ENCODE assay signal across 1 cellular context in the genomic region with DNA sequence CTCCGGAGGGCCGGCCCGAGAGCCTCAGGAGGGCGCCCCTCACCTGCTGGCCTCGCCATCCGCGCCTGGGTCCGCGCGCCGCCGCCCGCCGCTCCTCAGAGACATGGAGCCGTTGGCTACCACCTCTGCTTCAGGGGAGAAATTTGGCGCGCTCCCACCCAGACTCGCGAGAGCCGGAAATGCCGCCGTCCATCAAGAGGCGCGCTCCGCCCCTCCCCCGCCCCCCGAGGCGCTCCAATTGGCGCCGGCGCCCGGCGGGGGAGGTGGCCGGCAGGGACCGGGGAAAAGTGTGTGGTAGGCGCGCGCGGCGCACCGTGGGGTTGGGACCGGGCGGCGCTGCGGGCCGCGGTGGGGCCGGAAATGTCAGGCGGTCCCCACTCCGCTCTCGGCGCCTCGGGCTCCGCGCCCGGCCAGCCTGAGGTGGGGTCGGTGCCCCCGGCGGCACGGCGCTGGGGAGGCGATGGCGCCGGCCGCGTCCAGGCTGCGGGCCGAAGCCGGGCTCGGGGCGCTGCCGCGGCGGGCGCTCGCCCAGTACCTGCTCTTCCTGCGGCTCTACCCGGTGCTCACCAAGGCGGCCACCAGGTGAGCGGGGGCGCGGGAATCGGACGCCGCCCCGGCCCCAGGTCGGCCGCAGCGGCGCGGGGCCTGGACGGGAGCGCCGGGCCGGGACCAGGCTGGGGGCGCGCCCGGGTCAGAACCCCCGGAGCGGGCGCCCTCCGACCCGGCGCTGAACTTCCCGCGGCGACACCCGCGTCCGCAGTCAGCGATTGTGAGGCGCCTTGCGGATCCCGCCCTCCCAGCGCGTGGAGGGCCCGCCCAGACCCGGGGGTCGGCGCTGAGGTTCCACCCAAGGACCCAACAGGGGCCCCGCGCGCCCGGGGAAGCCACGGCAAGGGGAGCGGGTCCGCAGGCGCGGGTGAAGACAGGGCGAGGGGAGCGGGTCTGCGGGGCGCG.
TF ChIP-seq lines count a peak whose summit lies in the region.

A gene with protein sequence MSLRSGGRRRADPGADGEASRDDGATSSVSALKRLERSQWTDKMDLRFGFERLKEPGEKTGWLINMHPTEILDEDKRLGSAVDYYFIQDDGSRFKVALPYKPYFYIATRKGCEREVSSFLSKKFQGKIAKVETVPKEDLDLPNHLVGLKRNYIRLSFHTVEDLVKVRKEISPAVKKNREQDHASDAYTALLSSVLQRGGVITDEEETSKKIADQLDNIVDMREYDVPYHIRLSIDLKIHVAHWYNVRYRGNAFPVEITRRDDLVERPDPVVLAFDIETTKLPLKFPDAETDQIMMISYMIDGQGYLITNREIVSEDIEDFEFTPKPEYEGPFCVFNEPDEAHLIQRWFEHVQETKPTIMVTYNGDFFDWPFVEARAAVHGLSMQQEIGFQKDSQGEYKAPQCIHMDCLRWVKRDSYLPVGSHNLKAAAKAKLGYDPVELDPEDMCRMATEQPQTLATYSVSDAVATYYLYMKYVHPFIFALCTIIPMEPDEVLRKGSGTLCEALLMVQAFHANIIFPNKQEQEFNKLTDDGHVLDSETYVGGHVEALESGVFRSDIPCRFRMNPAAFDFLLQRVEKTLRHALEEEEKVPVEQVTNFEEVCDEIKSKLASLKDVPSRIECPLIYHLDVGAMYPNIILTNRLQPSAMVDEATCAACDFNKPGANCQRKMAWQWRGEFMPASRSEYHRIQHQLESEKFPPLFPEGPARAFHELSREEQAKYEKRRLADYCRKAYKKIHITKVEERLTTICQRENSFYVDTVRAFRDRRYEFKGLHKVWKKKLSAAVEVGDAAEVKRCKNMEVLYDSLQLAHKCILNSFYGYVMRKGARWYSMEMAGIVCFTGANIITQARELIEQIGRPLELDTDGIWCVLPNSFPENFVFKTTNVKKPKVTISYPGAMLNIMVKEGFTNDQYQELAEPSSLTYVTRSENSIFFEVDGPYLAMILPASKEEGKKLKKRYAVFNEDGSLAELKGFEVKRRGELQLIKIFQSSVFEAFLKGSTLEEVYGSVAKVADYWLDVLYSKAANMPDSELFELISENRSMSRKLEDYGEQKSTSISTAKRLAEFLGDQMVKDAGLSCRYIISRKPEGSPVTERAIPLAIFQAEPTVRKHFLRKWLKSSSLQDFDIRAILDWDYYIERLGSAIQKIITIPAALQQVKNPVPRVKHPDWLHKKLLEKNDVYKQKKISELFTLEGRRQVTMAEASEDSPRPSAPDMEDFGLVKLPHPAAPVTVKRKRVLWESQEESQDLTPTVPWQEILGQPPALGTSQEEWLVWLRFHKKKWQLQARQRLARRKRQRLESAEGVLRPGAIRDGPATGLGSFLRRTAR (N-terminal part only) (minus strand): TSS at position 132 of the 954 bp plus-strand sequence. CDS start 27 bp downstream, at position 105.
A gene (plus strand): TSS at position 377 of the 954 bp plus-strand sequence. CDS start 84 bp downstream, at position 461.

TF ChIP-seq in K562, 482 proteins besides CTCF, POLR2A, EP300 and RAD21 (continued from another document and continues in another):
- TF ChIP-seq, protein P1, sequence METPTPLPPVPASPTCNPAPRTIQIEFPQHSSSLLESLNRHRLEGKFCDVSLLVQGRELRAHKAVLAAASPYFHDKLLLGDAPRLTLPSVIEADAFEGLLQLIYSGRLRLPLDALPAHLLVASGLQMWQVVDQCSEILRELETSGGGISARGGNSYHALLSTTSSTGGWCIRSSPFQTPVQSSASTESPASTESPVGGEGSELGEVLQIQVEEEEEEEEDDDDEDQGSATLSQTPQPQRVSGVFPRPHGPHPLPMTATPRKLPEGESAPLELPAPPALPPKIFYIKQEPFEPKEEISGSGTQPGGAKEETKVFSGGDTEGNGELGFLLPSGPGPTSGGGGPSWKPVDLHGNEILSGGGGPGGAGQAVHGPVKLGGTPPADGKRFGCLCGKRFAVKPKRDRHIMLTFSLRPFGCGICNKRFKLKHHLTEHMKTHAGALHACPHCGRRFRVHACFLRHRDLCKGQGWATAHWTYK (CRISPR knock-in tag; IDR thresholded peaks at IDR 0.05) = no peak
- TF ChIP-seq NFATC3 (IDR thresholded peaks at IDR 0.05) (no peak), HNRNPH1 (optimal IDR thresholded peaks at IDR 0.05; ENCODE audit: low read depth, low read length) (no peak), ZNF24 (IDR thresholded peaks at IDR 0.05) (no peak), HDAC2 (IDR thresholded peaks at IDR 0.05) (no peak), SMAD4 (CRISPR knock-in tag; conservative IDR thresholded peaks at IDR 0.05) (peak; percentile 94), BMI1 (IDR thresholded peaks at IDR 0.05; ENCODE audit: low read length) (no peak), RBM17 (IDR thresholded peaks at IDR 0.05; ENCODE audit: borderline replicate concordance, low read depth, low read length) (no peak), IFI16 (CRISPR knock-in tag; IDR thresholded peaks at IDR 0.05) (no peak), STAT5A (IDR thresholded peaks at IDR 0.05; ENCODE audit: borderline replicate concordance, low read length) (no peak), SMARCC2 (IDR thresholded peaks at IDR 0.05; ENCODE audit: low read depth) (no peak), ARNT (IDR thresholded peaks at IDR 0.05) (no peak), RAD51 (IDR thresholded peaks at IDR 0.05; ENCODE audit: borderline replicate concordance, low read depth) (no peak), BCOR (IDR thresholded peaks at IDR 0.05) (no peak), RBM25 (IDR thresholded peaks at IDR 0.05; ENCODE audit: low read depth, low read length, severe bottlenecking) (peak; percentile 99), MCM7 (IDR thresholded peaks at IDR 0.05) (no peak), HNRNPL (IDR thresholded peaks at IDR 0.05; ENCODE audit: low read depth, low read length) (0 out of 2 replicates have a peak, but pooled peaks have one; percentile 21), ZNF561 (CRISPR knock-in tag; conservative IDR thresholded peaks at IDR 0.05) (no peak), ZNF217 (CRISPR knock-in tag; IDR thresholded peaks at IDR 0.05) (no peak), HNRNPLL (IDR thresholded peaks at IDR 0.05; ENCODE audit: low read depth, low read length, poor library complexity, severe bottlenecking) (no peak), FOXA1 (IDR thresholded peaks at IDR 0.05; ENCODE audit: borderline replicate concordance) (no peak), POLR2B (IDR thresholded peaks at IDR 0.05; ENCODE audit: low read depth, partially characterized antibody) (peak; percentile 46), GABPA (tag; conservative IDR thresholded peaks at IDR 0.05; ENCODE audit: low read depth) (peak; percentile 73)
- TF ChIP-seq, protein P2, sequence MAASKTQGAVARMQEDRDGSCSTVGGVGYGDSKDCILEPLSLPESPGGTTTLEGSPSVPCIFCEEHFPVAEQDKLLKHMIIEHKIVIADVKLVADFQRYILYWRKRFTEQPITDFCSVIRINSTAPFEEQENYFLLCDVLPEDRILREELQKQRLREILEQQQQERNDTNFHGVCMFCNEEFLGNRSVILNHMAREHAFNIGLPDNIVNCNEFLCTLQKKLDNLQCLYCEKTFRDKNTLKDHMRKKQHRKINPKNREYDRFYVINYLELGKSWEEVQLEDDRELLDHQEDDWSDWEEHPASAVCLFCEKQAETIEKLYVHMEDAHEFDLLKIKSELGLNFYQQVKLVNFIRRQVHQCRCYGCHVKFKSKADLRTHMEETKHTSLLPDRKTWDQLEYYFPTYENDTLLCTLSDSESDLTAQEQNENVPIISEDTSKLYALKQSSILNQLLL (CRISPR knock-in tag; IDR thresholded peaks at IDR 0.05; ENCODE audit: borderline replicate concordance) = no peak
- TF ChIP-seq, protein P3, sequence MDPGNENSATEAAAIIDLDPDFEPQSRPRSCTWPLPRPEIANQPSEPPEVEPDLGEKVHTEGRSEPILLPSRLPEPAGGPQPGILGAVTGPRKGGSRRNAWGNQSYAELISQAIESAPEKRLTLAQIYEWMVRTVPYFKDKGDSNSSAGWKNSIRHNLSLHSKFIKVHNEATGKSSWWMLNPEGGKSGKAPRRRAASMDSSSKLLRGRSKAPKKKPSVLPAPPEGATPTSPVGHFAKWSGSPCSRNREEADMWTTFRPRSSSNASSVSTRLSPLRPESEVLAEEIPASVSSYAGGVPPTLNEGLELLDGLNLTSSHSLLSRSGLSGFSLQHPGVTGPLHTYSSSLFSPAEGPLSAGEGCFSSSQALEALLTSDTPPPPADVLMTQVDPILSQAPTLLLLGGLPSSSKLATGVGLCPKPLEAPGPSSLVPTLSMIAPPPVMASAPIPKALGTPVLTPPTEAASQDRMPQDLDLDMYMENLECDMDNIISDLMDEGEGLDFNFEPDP (CRISPR knock-in tag; IDR thresholded peaks at IDR 0.05) = no peak
- TF ChIP-seq, protein P4, sequence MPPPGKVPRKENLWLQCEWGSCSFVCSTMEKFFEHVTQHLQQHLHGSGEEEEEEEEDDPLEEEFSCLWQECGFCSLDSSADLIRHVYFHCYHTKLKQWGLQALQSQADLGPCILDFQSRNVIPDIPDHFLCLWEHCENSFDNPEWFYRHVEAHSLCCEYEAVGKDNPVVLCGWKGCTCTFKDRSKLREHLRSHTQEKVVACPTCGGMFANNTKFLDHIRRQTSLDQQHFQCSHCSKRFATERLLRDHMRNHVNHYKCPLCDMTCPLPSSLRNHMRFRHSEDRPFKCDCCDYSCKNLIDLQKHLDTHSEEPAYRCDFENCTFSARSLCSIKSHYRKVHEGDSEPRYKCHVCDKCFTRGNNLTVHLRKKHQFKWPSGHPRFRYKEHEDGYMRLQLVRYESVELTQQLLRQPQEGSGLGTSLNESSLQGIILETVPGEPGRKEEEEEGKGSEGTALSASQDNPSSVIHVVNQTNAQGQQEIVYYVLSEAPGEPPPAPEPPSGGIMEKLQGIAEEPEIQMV (tag; conservative IDR thresholded peaks at IDR 0.05; ENCODE audit: low read depth) = no peak
- TF ChIP-seq, protein P5, sequence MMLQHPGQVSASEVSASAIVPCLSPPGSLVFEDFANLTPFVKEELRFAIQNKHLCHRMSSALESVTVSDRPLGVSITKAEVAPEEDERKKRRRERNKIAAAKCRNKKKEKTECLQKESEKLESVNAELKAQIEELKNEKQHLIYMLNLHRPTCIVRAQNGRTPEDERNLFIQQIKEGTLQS (IDR thresholded peaks at IDR 0.05) = no peak
- TF ChIP-seq, protein P5 (CRISPR knock-in tag; conservative IDR thresholded peaks at IDR 0.05) = no peak
- TF ChIP-seq, protein P6, sequence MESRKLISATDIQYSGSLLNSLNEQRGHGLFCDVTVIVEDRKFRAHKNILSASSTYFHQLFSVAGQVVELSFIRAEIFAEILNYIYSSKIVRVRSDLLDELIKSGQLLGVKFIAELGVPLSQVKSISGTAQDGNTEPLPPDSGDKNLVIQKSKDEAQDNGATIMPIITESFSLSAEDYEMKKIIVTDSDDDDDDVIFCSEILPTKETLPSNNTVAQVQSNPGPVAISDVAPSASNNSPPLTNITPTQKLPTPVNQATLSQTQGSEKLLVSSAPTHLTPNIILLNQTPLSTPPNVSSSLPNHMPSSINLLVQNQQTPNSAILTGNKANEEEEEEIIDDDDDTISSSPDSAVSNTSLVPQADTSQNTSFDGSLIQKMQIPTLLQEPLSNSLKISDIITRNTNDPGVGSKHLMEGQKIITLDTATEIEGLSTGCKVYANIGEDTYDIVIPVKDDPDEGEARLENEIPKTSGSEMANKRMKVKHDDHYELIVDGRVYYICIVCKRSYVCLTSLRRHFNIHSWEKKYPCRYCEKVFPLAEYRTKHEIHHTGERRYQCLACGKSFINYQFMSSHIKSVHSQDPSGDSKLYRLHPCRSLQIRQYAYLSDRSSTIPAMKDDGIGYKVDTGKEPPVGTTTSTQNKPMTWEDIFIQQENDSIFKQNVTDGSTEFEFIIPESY (CRISPR knock-in tag; IDR thresholded peaks at IDR 0.05) = peak; percentile 66; the same call in 1 of the 2 replicates
- TF ChIP-seq, protein P7, sequence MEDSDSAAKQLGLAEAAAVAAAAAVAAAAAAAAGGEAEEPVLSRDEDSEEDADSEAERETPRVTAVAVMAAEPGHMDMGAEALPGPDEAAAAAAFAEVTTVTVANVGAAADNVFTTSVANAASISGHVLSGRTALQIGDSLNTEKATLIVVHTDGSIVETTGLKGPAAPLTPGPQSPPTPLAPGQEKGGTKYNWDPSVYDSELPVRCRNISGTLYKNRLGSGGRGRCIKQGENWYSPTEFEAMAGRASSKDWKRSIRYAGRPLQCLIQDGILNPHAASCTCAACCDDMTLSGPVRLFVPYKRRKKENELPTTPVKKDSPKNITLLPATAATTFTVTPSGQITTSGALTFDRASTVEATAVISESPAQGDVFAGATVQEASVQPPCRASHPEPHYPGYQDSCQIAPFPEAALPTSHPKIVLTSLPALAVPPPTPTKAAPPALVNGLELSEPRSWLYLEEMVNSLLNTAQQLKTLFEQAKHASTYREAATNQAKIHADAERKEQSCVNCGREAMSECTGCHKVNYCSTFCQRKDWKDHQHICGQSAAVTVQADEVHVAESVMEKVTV (CRISPR knock-in tag; IDR thresholded peaks at IDR 0.05) = no peak
- TF ChIP-seq, protein P8, sequence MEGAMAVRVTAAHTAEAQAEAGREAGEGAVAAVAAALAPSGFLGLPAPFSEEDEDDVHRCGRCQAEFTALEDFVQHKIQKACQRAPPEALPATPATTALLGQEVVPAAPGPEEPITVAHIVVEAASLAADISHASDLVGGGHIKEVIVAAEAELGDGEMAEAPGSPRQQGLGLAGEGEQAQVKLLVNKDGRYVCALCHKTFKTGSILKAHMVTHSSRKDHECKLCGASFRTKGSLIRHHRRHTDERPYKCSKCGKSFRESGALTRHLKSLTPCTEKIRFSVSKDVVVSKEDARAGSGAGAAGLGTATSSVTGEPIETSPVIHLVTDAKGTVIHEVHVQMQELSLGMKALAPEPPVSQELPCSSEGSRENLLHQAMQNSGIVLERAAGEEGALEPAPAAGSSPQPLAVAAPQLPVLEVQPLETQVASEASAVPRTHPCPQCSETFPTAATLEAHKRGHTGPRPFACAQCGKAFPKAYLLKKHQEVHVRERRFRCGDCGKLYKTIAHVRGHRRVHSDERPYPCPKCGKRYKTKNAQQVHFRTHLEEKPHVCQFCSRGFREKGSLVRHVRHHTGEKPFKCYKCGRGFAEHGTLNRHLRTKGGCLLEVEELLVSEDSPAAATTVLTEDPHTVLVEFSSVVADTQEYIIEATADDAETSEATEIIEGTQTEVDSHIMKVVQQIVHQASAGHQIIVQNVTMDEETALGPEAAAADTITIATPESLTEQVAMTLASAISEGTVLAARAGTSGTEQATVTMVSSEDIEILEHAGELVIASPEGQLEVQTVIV (CRISPR knock-in tag; IDR thresholded peaks at IDR 0.05; ENCODE audit: borderline replicate concordance) = no peak
- TF ChIP-seq, protein P9, sequence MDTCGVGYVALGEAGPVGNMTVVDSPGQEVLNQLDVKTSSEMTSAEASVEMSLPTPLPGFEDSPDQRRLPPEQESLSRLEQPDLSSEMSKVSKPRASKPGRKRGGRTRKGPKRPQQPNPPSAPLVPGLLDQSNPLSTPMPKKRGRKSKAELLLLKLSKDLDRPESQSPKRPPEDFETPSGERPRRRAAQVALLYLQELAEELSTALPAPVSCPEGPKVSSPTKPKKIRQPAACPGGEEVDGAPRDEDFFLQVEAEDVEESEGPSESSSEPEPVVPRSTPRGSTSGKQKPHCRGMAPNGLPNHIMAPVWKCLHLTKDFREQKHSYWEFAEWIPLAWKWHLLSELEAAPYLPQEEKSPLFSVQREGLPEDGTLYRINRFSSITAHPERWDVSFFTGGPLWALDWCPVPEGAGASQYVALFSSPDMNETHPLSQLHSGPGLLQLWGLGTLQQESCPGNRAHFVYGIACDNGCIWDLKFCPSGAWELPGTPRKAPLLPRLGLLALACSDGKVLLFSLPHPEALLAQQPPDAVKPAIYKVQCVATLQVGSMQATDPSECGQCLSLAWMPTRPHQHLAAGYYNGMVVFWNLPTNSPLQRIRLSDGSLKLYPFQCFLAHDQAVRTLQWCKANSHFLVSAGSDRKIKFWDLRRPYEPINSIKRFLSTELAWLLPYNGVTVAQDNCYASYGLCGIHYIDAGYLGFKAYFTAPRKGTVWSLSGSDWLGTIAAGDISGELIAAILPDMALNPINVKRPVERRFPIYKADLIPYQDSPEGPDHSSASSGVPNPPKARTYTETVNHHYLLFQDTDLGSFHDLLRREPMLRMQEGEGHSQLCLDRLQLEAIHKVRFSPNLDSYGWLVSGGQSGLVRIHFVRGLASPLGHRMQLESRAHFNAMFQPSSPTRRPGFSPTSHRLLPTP (IDR thresholded peaks at IDR 0.05; ENCODE audit: borderline replicate concordance, extremely low read depth, insufficient read length) = no peak
